In genomic region chr5:30385754-30386153, GRCh38 we compare ENCODE assay signal across 10 cellular contexts.
"Had no signal": no experiment of that assay in that cellular context is flagged by ENCODE, and none has a peak within 500 bp of the region (broad histone marks: within the 10 kb centered on the region; RNA-seq: fewer than 3 reads in every experiment).

No MANE protein-coding gene starts in this region.

- H3K4me3 ChIP-seq: GM23248, GM23338, HAP-1 had no signal

- H3K4me1 ChIP-seq: HAP-1 had no signal

- H3K4me2 ChIP-seq: GM23338 had no signal

- ATAC-seq: GM23338, HCT116 had no signal

- H3K9me3 ChIP-seq: HAP-1 had no signal

- H3K27ac ChIP-seq: GM23248 had no signal

- FAIRE-seq: H1 had no signal

- DNase-seq: GM23248, GOT3, H7, H9, HCEC 1CT, HFFc6 had no signal
